In genomic region chr17:7833011-7833794, GRCh38 we compare ENCODE assay signal across 8 cellular contexts. TPM values are rescaled to one million over a fixed set of nuclear protein-coding genes. Genes with fewer than 3 reads are reported as not detected.
DNase-seq lines count a peak whose midpoint lies in the region; ATAC-seq and TF ChIP-seq lines count a peak whose summit lies in the region.

No MANE protein-coding gene starts in this region.

- peak overlapping the region; percentile 23 for H3K9ac ChIP-seq in Loucy (ENCODE audit: low read depth, low read length, poor library complexity, severe bottlenecking)

- no peak for DNase-seq in AG09309 (ENCODE audit: low read depth)
- peak; percentile 77 for DNase-seq in coronary artery (ENCODE audit: low spot score)
- peak in 1 of 10 donors; percentile 68 for DNase-seq in naive thymus-derived CD8-positive, alpha-beta T cell
- no peak for DNase-seq in NCI-H1048 (lab: John Stamatoyannopoulos, UW)
- no peak for DNase-seq in NCI-H524 (lab: John Stamatoyannopoulos, UW)

- H4K20me1 ChIP-seq in Loucy (ENCODE audit: insufficient read depth, low read length, poor library complexity, severe bottlenecking): no peaks in the 10 kb centered on the region

- H3K9me2 ChIP-seq in Loucy (replicated peaks; ENCODE audit: low read depth, low read length): no peaks in the 10 kb centered on the region

- H3K79me2 ChIP-seq in Loucy (ENCODE audit: insufficient read depth, low read length): peaks cover 16% of the 10 kb centered on the region; the same call in 1 of the 2 replicates

- POLR2A ChIA-PET in naive thymus-derived CD8-positive, alpha-beta T cell (lab: Charles Lee): interaction anchor here (0.6 to 6.8 kb wide), 12 partner anchors 12 to 788 kb away, joined by 3 to 116 read pairs (median 7); partner anchors contain the start of genes CNTROB, CYB5D1, NAA38 and RNF227

- ATAC-seq in naive thymus-derived CD8-positive, alpha-beta T cell: no peak
- no peak for ATAC-seq in HG03565 (IDR thresholded peaks at IDR 0.05; ENCODE audit: unreplicated experiment)
- ATAC-seq in GM21717 (IDR thresholded peaks at IDR 0.05; ENCODE audit: unreplicated experiment): no peak

- H3K27ac Mint-ChIP-seq in naive thymus-derived CD8-positive, alpha-beta T cell: peak overlapping the region; percentile 89 to 100 (median 98)

- peak overlapping the region; percentile 94 for H3K4me2 ChIP-seq in Loucy (ENCODE audit: low read depth, low read length, poor library complexity, severe bottlenecking)

- H3K4me1 Mint-ChIP-seq in naive thymus-derived CD8-positive, alpha-beta T cell: peaks cover 25 to 35% (median 29%) of the 10 kb centered on the region in 4 donors

- H2AFZ ChIP-seq in Loucy (ENCODE audit: low read length): peak overlapping the region; percentile 50; the same call in 1 of the 2 replicates

- H3K27ac ChIP-seq in coronary artery: peak overlapping the region in 1 of 2 donors; percentile 99

- H3K27me3 Mint-ChIP-seq in naive thymus-derived CD8-positive, alpha-beta T cell: peaks cover 0 to 4% (median 0%) of the 10 kb centered on the region in 5 donors

- H3K4me3 Mint-ChIP-seq in naive thymus-derived CD8-positive, alpha-beta T cell: peak overlapping the region; percentile 92 to 99 (median 98)

- H3K27me3 ChIP-seq in Loucy (ENCODE audit: insufficient read depth, low read length, poor library complexity, severe bottlenecking): no peaks in the 10 kb centered on the region

- H3K9me3 Mint-ChIP-seq in naive thymus-derived CD8-positive, alpha-beta T cell: no peaks in the 10 kb centered on the region

- H3K4me1 ChIP-seq in Loucy (ENCODE audit: insufficient read depth, low read length, poor library complexity, severe bottlenecking): peaks cover 26% of the 10 kb centered on the region

- peak overlapping the region; percentile 83 for H3K4me3 ChIP-seq in AG09309 (ENCODE audit: control insufficient read depth, low read depth, low read length)
- H3K4me3 ChIP-seq in Loucy (ENCODE audit: low read length, poor library complexity, severe bottlenecking): peak overlapping the region; percentile 98
- peak overlapping the region; percentile 83 for H3K4me3 ChIP-seq in coronary artery

- no peaks in the 10 kb centered on the region for H3K9me3 ChIP-seq in Loucy (ENCODE audit: insufficient read depth, low read depth, low read length)

- H3K36me3 Mint-ChIP-seq in naive thymus-derived CD8-positive, alpha-beta T cell: no peaks in the 10 kb centered on the region

- H3F3A ChIP-seq in Loucy (ENCODE audit: low read depth): peaks cover 15% of the 10 kb centered on the region; the same call in 1 of the 2 replicates

- H3K36me3 ChIP-seq in Loucy (ENCODE audit: insufficient read depth, low read length): no peaks in the 10 kb centered on the region

- TF ChIP-seq CTCF in AG09309 (IDR thresholded peaks at IDR 0.05; ENCODE audit: control insufficient read depth, insufficient read depth, low read depth, low read length, missing control alignments): no peak
- no peak for TF ChIP-seq CTCF in Loucy (conservative IDR thresholded peaks at IDR 0.05; ENCODE audit: low read length)
- no peak for TF ChIP-seq CTCF in coronary artery (IDR thresholded peaks at IDR 0.05)

RNA-seq across cellular contexts. Expression of gene KDM6B, which starts 0.8 kb away (rescaled TPM):
- 100 to 1,000 TPM; 113 TPM for total RNA-seq in naive thymus-derived CD8-positive, alpha-beta T cell
- 1 to 10 TPM in 2 of 3 donors, under 1 TPM in 1; 0.28 to 1.2 (median 1.0) TPM for polyA plus RNA-seq in naive thymus-derived CD8-positive, alpha-beta T cell

RNA-seq across cellular contexts. Expression of gene TMEM88, which starts 21.7 kb away (rescaled TPM):
- 1 to 10 TPM; 6.9 to 7.2 TPM for total RNA-seq in naive thymus-derived CD8-positive, alpha-beta T cell
- polyA plus RNA-seq in naive thymus-derived CD8-positive, alpha-beta T cell: not detected

RNA-seq across cellular contexts. Expression of gene NAA38, which starts 24.2 kb away (rescaled TPM):
- 10 to 100 TPM; 16.0 to 24.1 TPM for total RNA-seq in naive thymus-derived CD8-positive, alpha-beta T cell
- polyA plus RNA-seq in naive thymus-derived CD8-positive, alpha-beta T cell: 100 to 1,000 TPM; 125 to 169 (median 152) TPM

RNA-seq across cellular contexts. Expression of gene CYB5D1, which starts 24.6 kb away (rescaled TPM):
- total RNA-seq in naive thymus-derived CD8-positive, alpha-beta T cell: 1 to 10 TPM; 8.5 to 9.8 TPM
- polyA plus RNA-seq in naive thymus-derived CD8-positive, alpha-beta T cell: 1 to 10 TPM; 3.5 to 6.0 (median 5.1) TPM

RNA-seq across cellular contexts. Expression of gene CHD3, which starts 55.4 kb away (rescaled TPM):
- total RNA-seq in naive thymus-derived CD8-positive, alpha-beta T cell: 100 to 1,000 TPM; 277 to 281 TPM
- polyA plus RNA-seq in naive thymus-derived CD8-positive, alpha-beta T cell: 10 to 100 TPM in 2 of 3 donors, 1 to 10 TPM in 1; 4.3 to 29.2 (median 15.5) TPM
